In the genomic region with DNA sequence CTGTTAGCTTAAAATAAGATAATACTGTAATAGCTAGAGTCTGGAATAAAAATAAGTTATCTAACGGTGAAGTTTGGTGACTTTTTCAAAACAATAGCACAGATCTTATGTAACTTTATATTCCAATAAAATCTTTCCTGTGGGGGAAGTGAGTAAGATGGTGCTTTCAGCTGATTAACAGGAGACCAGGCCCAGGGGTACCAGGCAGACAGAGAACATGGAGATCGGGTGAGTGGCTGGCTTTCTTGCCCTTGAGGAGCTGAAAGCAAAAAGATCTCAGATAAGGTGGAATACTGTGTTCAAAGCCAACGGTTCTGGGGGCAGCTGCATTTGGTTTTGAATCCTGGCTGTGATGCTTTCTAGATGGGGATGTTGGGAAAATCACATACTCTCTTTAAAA, we compare ENCODE assay signal across 10 cellular contexts.
DNase-seq lines count a peak whose midpoint lies in the region; ATAC-seq and TF ChIP-seq lines count a peak whose summit lies in the region.
"Had no signal": no experiment of that assay in that cellular context is flagged by ENCODE, and none has a peak within 500 bp of the region (broad histone marks: within the 10 kb centered on the region; RNA-seq: fewer than 3 reads in every experiment).

No MANE protein-coding gene starts in this region.

- CTCF ChIA-PET in SK-N-SH (lab: Yijun Ruan, JAX): interaction anchor here (0.6 to 3.8 kb wide), 6 partner anchors 15 to 937 kb away, joined by 3 to 29 read pairs (median 4); no protein-coding TSS in a partner anchor

- no peaks in the 10 kb centered on the region for H3K79me2 ChIP-seq in SK-N-SH (ENCODE audit: insufficient read depth)

- H3K9ac ChIP-seq in SK-N-SH: no peak overlapping the region
- H3K9ac ChIP-seq in HUES6 (ENCODE audit: low read length): no peak overlapping the region

- no peak overlapping the region for H3K4me3 ChIP-seq in SK-N-SH (ENCODE audit: low read depth in 2 of 2, low read length in 1 of 2)
- H3K4me3 ChIP-seq in HUES6 (ENCODE audit: low read depth, low read length): peak overlapping the region; percentile 69
- H3K4me3 ChIP-seq in neuron (ENCODE audit: low read length): no peak overlapping the region

- DNase-seq in SK-N-SH: no peak
- DNase-seq in cerebellar cortex (ENCODE audit: low spot score): peak; percentile 17
- no peak for DNase-seq in NCI-H226
- DNase-seq: cerebellar nuclear complex, GDM1 had no signal

- peaks cover 4 to 21% of the 10 kb centered on the region in 2 experiments; a peak in 3 of 4 replicates for H3K4me1 ChIP-seq in SK-N-SH (ENCODE audit: control insufficient read depth in 1 of 2, insufficient read depth in 2 of 2, low read depth in 1 of 2, low read length in 1 of 2)
- peaks cover 34% of the 10 kb centered on the region for H3K4me1 ChIP-seq in HUES6 (ENCODE audit: control insufficient read depth, insufficient read depth, low read length)
- peaks cover 61% of the 10 kb centered on the region for H3K4me1 ChIP-seq in neuron (ENCODE audit: insufficient read depth, low read length)

- peaks cover 3% of the 10 kb centered on the region for H3F3A ChIP-seq in SK-N-SH (replicated peaks; ENCODE audit: insufficient read depth)

- H3K9me2 ChIP-seq in SK-N-SH: no peaks in the 10 kb centered on the region

- TF ChIP-seq EP300 in SK-N-SH (IDR thresholded peaks at IDR 0.05; ENCODE audit: borderline replicate concordance in 1 of 2, low read depth in 1 of 2, low read length in 1 of 2): no peak

- no peaks in the 10 kb centered on the region for H4K20me1 ChIP-seq in SK-N-SH (ENCODE audit: insufficient read depth)

- H3K9me3 ChIP-seq in SK-N-SH (no peaks in the 10 kb centered on the region), HUES6 (ENCODE audit: control insufficient read depth, insufficient read depth, low read depth, low read length) (no peaks in the 10 kb centered on the region), neuron (ENCODE audit: low read length) (no peaks in the 10 kb centered on the region)

- H2AFZ ChIP-seq in SK-N-SH (ENCODE audit: low read depth): no peak overlapping the region
- peak overlapping the region; percentile 70 for H2AFZ ChIP-seq in neuron (ENCODE audit: low read depth, low read length)

- H3K4me2 ChIP-seq in SK-N-SH: no peak overlapping the region

- H3K27ac ChIP-seq in SK-N-SH (ENCODE audit: low read depth in 2 of 2, low read length in 1 of 2): peak overlapping the region in 1 of 2 experiments; percentile 53; a peak in 2 of 4 replicates
- H3K27ac ChIP-seq in HUES6 (ENCODE audit: low read depth, low read length): no peak overlapping the region

- no peak for TF ChIP-seq CTCF in SK-N-SH (IDR thresholded peaks at IDR 0.05)

- H3K36me3 ChIP-seq in SK-N-SH (replicated peaks in 1 of 2; ENCODE audit: control insufficient read depth in 1 of 2, insufficient read depth in 2 of 2, low read length in 1 of 2): no peaks in the 10 kb centered on the region
- no peaks in the 10 kb centered on the region for H3K36me3 ChIP-seq in HUES6 (ENCODE audit: control insufficient read depth, insufficient read depth, low read length)
- H3K36me3 ChIP-seq in neuron (ENCODE audit: insufficient read depth, low read length): no peaks in the 10 kb centered on the region

- WGBS in SK-N-SH (ENCODE audit: low lambda C conversion rate): 49% methylated on average over 3 of the region's 3 CpGs

- ATAC-seq in SK-N-SH treated with all-trans-retinoic acid at 6 μM for 48 hours (no peak), HG03442 (IDR thresholded peaks at IDR 0.05; ENCODE audit: unreplicated experiment) (no peak), GM21786 (IDR thresholded peaks at IDR 0.05; ENCODE audit: unreplicated experiment) (no peak)

- POLR2A ChIA-PET in SK-N-SH (lab: Yijun Ruan, JAX): no interaction called here

- TF ChIP-seq RAD21 in SK-N-SH (IDR thresholded peaks at IDR 0.05; ENCODE audit: low read length): no peak

- H3K27me3 ChIP-seq in SK-N-SH (ENCODE audit: insufficient read depth) (no peaks in the 10 kb centered on the region), HUES6 (ENCODE audit: control insufficient read depth, insufficient read depth, low read length) (peaks cover 41% of the 10 kb centered on the region), neuron (ENCODE audit: insufficient read depth, low read length) (no peaks in the 10 kb centered on the region)

TF ChIP-seq in SK-N-SH, 30 proteins besides CTCF, POLR2A, EP300 and RAD21:
- 0 out of 2 replicates have a peak, but pooled peaks have one; percentile 10 for TF ChIP-seq GATA2 (CRISPR knock-in tag; IDR thresholded peaks at IDR 0.05)
- no peak for TF ChIP-seq FOXJ3 (CRISPR knock-in tag; IDR thresholded peaks at IDR 0.05)
- TF ChIP-seq MXI1 (IDR thresholded peaks at IDR 0.05; ENCODE audit: low read depth, low read length): no peak
- TF ChIP-seq, protein P1, sequence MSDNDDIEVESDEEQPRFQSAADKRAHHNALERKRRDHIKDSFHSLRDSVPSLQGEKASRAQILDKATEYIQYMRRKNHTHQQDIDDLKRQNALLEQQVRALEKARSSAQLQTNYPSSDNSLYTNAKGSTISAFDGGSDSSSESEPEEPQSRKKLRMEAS (IDR thresholded peaks at IDR 0.05; ENCODE audit: low read depth): no peak
TF ChIP-seq in SK-N-SH: peak in this region for 1.

TF ChIP-seq in SK-N-SH treated with all-trans-retinoic acid at 6 μM for 48 hours, 23 proteins besides CTCF, POLR2A, EP300 and RAD21:
- TF ChIP-seq CSDC2 (CRISPR knock-in tag; IDR thresholded peaks at IDR 0.05): no peak
- TF ChIP-seq, protein P2, sequence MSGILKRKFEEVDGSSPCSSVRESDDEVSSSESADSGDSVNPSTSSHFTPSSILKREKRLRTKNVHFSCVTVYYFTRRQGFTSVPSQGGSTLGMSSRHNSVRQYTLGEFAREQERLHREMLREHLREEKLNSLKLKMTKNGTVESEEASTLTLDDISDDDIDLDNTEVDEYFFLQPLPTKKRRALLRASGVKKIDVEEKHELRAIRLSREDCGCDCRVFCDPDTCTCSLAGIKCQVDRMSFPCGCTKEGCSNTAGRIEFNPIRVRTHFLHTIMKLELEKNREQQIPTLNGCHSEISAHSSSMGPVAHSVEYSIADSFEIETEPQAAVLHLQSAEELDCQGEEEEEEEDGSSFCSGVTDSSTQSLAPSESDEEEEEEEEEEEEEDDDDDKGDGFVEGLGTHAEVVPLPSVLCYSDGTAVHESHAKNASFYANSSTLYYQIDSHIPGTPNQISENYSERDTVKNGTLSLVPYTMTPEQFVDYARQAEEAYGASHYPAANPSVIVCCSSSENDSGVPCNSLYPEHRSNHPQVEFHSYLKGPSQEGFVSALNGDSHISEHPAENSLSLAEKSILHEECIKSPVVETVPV (CRISPR knock-in tag; IDR thresholded peaks at IDR 0.05): no peak
- no peak for TF ChIP-seq TOX (CRISPR knock-in tag; IDR thresholded peaks at IDR 0.05; ENCODE audit: borderline replicate concordance)
TF ChIP-seq in SK-N-SH treated with all-trans-retinoic acid at 6 μM for 48 hours: peak in this region for 0.
